Comparison of ENCODE assay signal across 8 cellular contexts in genomic region chr1:111618953-111619634, GRCh38. TPM values are rescaled to one million over a fixed set of nuclear protein-coding genes. Genes with fewer than 3 reads are reported as not detected.
DNase-seq lines count a peak whose midpoint lies in the region; ATAC-seq and FAIRE-seq lines count a peak whose summit lies in the region.

No MANE protein-coding gene starts in this region.

- H3K36me3 Mint-ChIP-seq in T-cell: peaks cover 6% of the 10 kb centered on the region

- peaks cover 11 to 31% (median 24%) of the 10 kb centered on the region in 3 donors for H3K4me1 ChIP-seq in skeletal muscle tissue (ENCODE audit: control insufficient read depth in 3 of 3, insufficient read depth in 3 of 3, low read length in 3 of 3)

- CTCF ChIA-PET in T-cell (lab: Charles Lee): interaction anchor here (0.5 to 1.3 kb wide), 6 partner anchors 8 to 478 kb away, joined by 3 to 7 read pairs (median 4); no protein-coding TSS in a partner anchor

- POLR2A ChIA-PET in T-cell (lab: Charles Lee): interaction anchor here (0.6 to 1.2 kb wide), 5 partner anchors 8 to 285 kb away, joined by 3 to 6 read pairs (median 5); no protein-coding TSS in a partner anchor

- H3K27ac Mint-ChIP-seq in T-cell: peak overlapping the region; percentile 92 to 94

- peak overlapping the region; percentile 63 to 82 (median 70) for H3K9ac ChIP-seq in skeletal muscle tissue (ENCODE audit: low read depth in 1 of 3, low read length in 3 of 3)

- H3K36me3 ChIP-seq in skeletal muscle tissue (ENCODE audit: control insufficient read depth in 3 of 3, insufficient read depth in 3 of 3, low read length in 3 of 3): no peaks in the 10 kb centered on the region

- H3K9me3 Mint-ChIP-seq in T-cell: no peaks in the 10 kb centered on the region

- H3K9me3 ChIP-seq in skeletal muscle tissue (ENCODE audit: control insufficient read depth in 3 of 3, low read length in 3 of 3): no peaks in the 10 kb centered on the region

- peak; percentile 1 for ATAC-seq in HG02571 (IDR thresholded peaks at IDR 0.05; ENCODE audit: unreplicated experiment)
- peak; percentile 0 to 10 (median 6) for ATAC-seq in T-cell (replicated peaks in 1 of 4)
- ATAC-seq in HG03565 (IDR thresholded peaks at IDR 0.05; ENCODE audit: unreplicated experiment): no peak

- no peaks in the 10 kb centered on the region for H3K27me3 Mint-ChIP-seq in T-cell

- peak overlapping the region; percentile 63 to 95 (median 79) for H3K4me3 ChIP-seq in skeletal muscle tissue (ENCODE audit: low read length in 3 of 3)

- no peak for FAIRE-seq in RCC 7860 (lab: Jason Lieb, UNC)

- peak overlapping the region; percentile 91 for H3K27ac ChIP-seq in skeletal muscle tissue (ENCODE audit: low read depth, low read length)

- DNase-seq in Daoy (ENCODE audit: low read depth) (peak; percentile 17), T-cell (no peak), foreskin melanocyte (peak; percentile 11), midbrain (lab: John Stamatoyannopoulos, UW) (no peak), RCC 7860 (ENCODE audit: low spot score) (no peak)

- no peaks in the 10 kb centered on the region for H3K27me3 ChIP-seq in skeletal muscle tissue (ENCODE audit: control insufficient read depth in 3 of 3, insufficient read depth in 3 of 3, low read length in 3 of 3)

- H3K4me1 Mint-ChIP-seq in T-cell: peaks cover 74 to 82% (median 74%) of the 10 kb centered on the region in 3 donors

- peak overlapping the region; percentile 87 to 92 (median 89) for H3K4me3 Mint-ChIP-seq in T-cell

RNA-seq across cellular contexts. Expression of gene RAP1A, which starts 0.5 kb away (rescaled TPM):
- 42.8 and 47.1 TPM in 2 replicates for total RNA-seq in Daoy (2014; rRNA removed; shearing (Covaris generic))
- total RNA-seq in T-cell: 100 to 1,000 TPM in 4 of 5 donors, 10 to 100 TPM in 1; 95.0 to 108 (median 103) TPM
- total RNA-seq in skeletal muscle tissue: 16.7 TPM

Comparison
In these comparisons a context has a peak if more than half of its experiments do, and no peak if none do; other contexts are left out.
1. DNase-seq: peak in Daoy (single experiment) and foreskin melanocyte (single experiment); none in T-cell (0 of 34), midbrain (single experiment) and RCC 7860 (single experiment).